In genomic region chr5:95241635-95242034, GRCh38 we compare ENCODE assay signal across 1 cellular context.
TF ChIP-seq lines count a peak whose summit lies in the region.

No MANE protein-coding gene starts in this region.

TF ChIP-seq in HepG2, 621 proteins besides CTCF, POLR2A, EP300 and RAD21 (continued from another document):
- TF ChIP-seq, protein P1, sequence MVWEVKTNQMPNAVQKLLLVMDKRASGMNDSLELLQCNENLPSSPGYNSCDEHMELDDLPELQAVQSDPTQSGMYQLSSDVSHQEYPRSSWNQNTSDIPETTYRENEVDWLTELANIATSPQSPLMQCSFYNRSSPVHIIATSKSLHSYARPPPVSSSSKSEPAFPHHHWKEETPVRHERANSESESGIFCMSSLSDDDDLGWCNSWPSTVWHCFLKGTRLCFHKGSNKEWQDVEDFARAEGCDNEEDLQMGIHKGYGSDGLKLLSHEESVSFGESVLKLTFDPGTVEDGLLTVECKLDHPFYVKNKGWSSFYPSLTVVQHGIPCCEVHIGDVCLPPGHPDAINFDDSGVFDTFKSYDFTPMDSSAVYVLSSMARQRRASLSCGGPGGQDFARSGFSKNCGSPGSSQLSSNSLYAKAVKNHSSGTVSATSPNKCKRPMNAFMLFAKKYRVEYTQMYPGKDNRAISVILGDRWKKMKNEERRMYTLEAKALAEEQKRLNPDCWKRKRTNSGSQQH (CRISPR knock-in tag; IDR thresholded peaks at IDR 0.05; ENCODE audit: low read depth) = no peak
- no peak for TF ChIP-seq SIN3B (IDR thresholded peaks at IDR 0.05; ENCODE audit: low read length)
- no peak for TF ChIP-seq JARID2 (CRISPR knock-in tag; IDR thresholded peaks at IDR 0.05; ENCODE audit: insufficient replicate concordance)
- TF ChIP-seq ZNF597 (CRISPR knock-in tag; IDR thresholded peaks at IDR 0.05) = no peak
- TF ChIP-seq TERF1 (CRISPR knock-in tag; IDR thresholded peaks at IDR 0.05) = no peak
- TF ChIP-seq KDM3A (CRISPR knock-in tag; IDR thresholded peaks at IDR 0.05; ENCODE audit: low read depth) = no peak
- TF ChIP-seq, protein P2, sequence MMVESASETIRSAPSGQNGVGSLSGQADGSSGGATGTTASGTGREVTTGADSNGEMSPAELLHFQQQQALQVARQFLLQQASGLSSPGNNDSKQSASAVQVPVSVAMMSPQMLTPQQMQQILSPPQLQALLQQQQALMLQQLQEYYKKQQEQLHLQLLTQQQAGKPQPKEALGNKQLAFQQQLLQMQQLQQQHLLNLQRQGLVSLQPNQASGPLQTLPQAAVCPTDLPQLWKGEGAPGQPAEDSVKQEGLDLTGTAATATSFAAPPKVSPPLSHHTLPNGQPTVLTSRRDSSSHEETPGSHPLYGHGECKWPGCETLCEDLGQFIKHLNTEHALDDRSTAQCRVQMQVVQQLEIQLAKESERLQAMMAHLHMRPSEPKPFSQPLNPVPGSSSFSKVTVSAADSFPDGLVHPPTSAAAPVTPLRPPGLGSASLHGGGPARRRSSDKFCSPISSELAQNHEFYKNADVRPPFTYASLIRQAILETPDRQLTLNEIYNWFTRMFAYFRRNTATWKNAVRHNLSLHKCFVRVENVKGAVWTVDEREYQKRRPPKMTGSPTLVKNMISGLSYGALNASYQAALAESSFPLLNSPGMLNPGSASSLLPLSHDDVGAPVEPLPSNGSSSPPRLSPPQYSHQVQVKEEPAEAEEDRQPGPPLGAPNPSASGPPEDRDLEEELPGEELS (CRISPR knock-in tag; IDR thresholded peaks at IDR 0.05) = no peak
- no peak for TF ChIP-seq ZNF335 (CRISPR knock-in tag; IDR thresholded peaks at IDR 0.05)
- no peak for TF ChIP-seq SUZ12 (IDR thresholded peaks at IDR 0.05; ENCODE audit: low read depth, low read length)
- TF ChIP-seq, protein P3, sequence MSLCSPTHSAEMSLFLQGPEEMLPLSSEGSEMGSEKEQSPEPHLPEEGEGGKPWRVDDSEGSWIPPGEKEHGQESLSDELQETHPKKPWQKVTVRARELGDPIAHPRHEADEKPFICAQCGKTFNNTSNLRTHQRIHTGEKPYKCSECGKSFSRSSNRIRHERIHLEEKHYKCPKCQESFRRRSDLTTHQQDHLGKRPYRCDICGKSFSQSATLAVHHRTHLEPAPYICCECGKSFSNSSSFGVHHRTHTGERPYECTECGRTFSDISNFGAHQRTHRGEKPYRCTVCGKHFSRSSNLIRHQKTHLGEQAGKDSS (CRISPR knock-in tag; IDR thresholded peaks at IDR 0.05; ENCODE audit: borderline replicate concordance, low read depth) = no peak
- no peak for TF ChIP-seq EHMT2 (IDR thresholded peaks at IDR 0.05; ENCODE audit: borderline replicate concordance, low read depth, low read length)
- TF ChIP-seq, protein P4, sequence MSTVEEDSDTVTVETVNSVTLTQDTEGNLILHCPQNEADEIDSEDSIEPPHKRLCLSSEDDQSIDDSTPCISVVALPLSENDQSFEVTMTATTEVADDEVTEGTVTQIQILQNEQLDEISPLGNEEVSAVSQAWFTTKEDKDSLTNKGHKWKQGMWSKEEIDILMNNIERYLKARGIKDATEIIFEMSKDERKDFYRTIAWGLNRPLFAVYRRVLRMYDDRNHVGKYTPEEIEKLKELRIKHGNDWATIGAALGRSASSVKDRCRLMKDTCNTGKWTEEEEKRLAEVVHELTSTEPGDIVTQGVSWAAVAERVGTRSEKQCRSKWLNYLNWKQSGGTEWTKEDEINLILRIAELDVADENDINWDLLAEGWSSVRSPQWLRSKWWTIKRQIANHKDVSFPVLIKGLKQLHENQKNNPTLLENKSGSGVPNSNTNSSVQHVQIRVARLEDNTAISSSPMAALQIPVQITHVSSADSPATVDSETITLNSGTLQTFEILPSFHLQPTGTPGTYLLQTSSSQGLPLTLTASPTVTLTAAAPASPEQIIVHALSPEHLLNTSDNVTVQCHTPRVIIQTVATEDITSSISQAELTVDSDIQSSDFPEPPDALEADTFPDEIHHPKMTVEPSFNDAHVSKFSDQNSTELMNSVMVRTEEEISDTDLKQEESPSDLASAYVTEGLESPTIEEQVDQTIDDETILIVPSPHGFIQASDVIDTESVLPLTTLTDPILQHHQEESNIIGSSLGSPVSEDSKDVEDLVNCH (CRISPR knock-in tag; IDR thresholded peaks at IDR 0.05) = no peak
